Comparison of ENCODE assay signal across 1 cellular context in the genomic region with DNA sequence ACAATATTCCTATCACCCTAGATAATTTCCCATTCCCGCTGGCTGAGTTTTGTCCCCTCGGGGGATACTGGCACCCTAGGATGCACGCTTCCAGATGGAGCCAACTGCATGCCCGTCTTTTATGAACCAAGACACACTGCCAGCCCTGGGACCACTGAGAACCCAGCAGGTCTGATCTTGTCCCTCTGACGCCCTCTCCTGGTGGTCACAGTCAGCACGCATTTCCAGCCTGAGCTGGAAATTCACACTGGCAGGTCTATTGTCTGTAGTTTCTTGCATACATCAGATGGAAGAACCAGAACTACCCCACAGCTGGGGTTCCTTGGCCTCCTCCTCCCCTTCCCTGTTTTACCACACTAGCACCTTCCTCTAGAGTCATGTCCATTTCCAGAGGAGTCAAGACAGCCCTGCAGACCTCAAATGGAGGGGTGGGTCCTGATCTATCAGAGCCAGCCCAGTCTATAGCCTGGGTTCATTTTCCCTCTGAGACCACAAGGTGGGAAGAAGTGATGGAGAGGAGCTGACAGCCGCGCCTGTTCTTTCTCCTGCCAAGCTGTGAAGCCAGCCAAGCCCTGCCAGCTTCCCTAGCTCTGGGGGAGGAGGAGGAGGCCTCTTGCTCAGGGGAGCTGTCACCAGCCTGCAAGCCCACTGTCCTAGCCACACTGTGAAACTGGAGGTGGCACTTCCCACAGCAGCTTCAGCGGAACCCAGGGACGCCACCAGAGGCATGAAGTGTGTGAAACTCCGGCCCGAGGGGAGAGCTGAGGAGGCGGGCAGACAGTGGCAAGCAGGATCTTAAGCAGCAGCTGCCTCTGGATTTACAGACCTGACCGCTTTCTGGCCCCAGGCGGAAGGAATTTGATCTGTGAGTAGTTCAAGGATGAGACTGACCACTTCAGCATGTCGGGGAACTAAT.
A peak's percentile ranks its signal among the peaks of the same experiment; 100 is the strongest.
TF ChIP-seq lines count a peak whose summit lies in the region.

No MANE protein-coding gene starts in this region.

TF ChIP-seq in HepG2, 621 proteins besides CTCF, POLR2A, EP300 and RAD21 (continues in another document):
- TF ChIP-seq GATAD1 (CRISPR knock-in tag; IDR thresholded peaks at IDR 0.05) (peak; percentile 15; the same call in 1 of the 2 replicates), SIN3B (IDR thresholded peaks at IDR 0.05; ENCODE audit: low read length) (no peak), SMC3 (IDR thresholded peaks at IDR 0.05; ENCODE audit: low read length) (peak; percentile 91), MXD4 (CRISPR knock-in tag; IDR thresholded peaks at IDR 0.05) (no peak), RXRB (CRISPR knock-in tag; IDR thresholded peaks at IDR 0.05; ENCODE audit: borderline replicate concordance) (peak; percentile 40; the same call in 1 of the 2 replicates), ZNF232 (CRISPR knock-in tag; IDR thresholded peaks at IDR 0.05; ENCODE audit: borderline replicate concordance) (no peak), MEF2D (CRISPR knock-in tag; IDR thresholded peaks at IDR 0.05) (0 out of 2 replicates have a peak, but pooled peaks have one; percentile 19), SMYD3 (CRISPR knock-in tag; IDR thresholded peaks at IDR 0.05) (no peak), ZNF12 (CRISPR knock-in tag; IDR thresholded peaks at IDR 0.05) (no peak), ZBTB38 (CRISPR knock-in tag; IDR thresholded peaks at IDR 0.05) (0 out of 2 replicates have a peak, but pooled peaks have one; percentile 20), NRL (CRISPR knock-in tag; IDR thresholded peaks at IDR 0.05; ENCODE audit: borderline replicate concordance) (no peak), RBM22 (optimal IDR thresholded peaks at IDR 0.05; ENCODE audit: low read length) (peak; percentile 21), JARID2 (CRISPR knock-in tag; IDR thresholded peaks at IDR 0.05; ENCODE audit: insufficient replicate concordance) (peak; percentile 72), THAP11 (CRISPR knock-in tag; IDR thresholded peaks at IDR 0.05) (0 out of 2 replicates have a peak, but pooled peaks have one; percentile 36), RFX1 (IDR thresholded peaks at IDR 0.05) (no peak), HDAC2 (CRISPR knock-in tag; IDR thresholded peaks at IDR 0.05) (peak; percentile 11; the same call in 1 of the 2 replicates), ATM (IDR thresholded peaks at IDR 0.05; ENCODE audit: borderline replicate concordance) (no peak), TGIF2 (CRISPR knock-in tag; IDR thresholded peaks at IDR 0.05) (peak; percentile 58; the same call in 1 of the 2 replicates), FOXO1 (CRISPR knock-in tag; IDR thresholded peaks at IDR 0.05) (peak; percentile 24), ZNF792 (CRISPR knock-in tag; IDR thresholded peaks at IDR 0.05) (0 out of 2 replicates have a peak, but pooled peaks have one; percentile 42), JUN (CRISPR knock-in tag; IDR thresholded peaks at IDR 0.05) (no peak), ZNF382 (CRISPR knock-in tag; IDR thresholded peaks at IDR 0.05; ENCODE audit: borderline replicate concordance) (no peak), ZNF605 (CRISPR knock-in tag; IDR thresholded peaks at IDR 0.05) (0 out of 2 replicates have a peak, but pooled peaks have one; percentile 36), ZNF317 (CRISPR knock-in tag; IDR thresholded peaks at IDR 0.05) (peak; percentile 93), KLF16 (CRISPR knock-in tag; IDR thresholded peaks at IDR 0.05) (0 out of 4 replicates have a peak, but pooled peaks of 1 of the 2 experiments have one; percentile 38), FOSL2 (CRISPR knock-in tag; IDR thresholded peaks at IDR 0.05) (peak; percentile 18; the same call in 1 of the 2 replicates), HMG20B (CRISPR knock-in tag; conservative IDR thresholded peaks at IDR 0.05) (0 out of 2 replicates have a peak, but pooled peaks have one; percentile 33), YEATS2 (CRISPR knock-in tag; IDR thresholded peaks at IDR 0.05; ENCODE audit: borderline replicate concordance) (peak; percentile 61; the same call in 1 of the 2 replicates), FLYWCH1 (CRISPR knock-in tag; IDR thresholded peaks at IDR 0.05) (no peak), KDM3A (CRISPR knock-in tag; IDR thresholded peaks at IDR 0.05; ENCODE audit: low read depth) (0 out of 2 replicates have a peak, but pooled peaks have one; percentile 35), SOX5 (CRISPR knock-in tag; IDR thresholded peaks at IDR 0.05; ENCODE audit: borderline replicate concordance) (0 out of 2 replicates have a peak, but pooled peaks have one; percentile 35)
- TF ChIP-seq, protein P1, sequence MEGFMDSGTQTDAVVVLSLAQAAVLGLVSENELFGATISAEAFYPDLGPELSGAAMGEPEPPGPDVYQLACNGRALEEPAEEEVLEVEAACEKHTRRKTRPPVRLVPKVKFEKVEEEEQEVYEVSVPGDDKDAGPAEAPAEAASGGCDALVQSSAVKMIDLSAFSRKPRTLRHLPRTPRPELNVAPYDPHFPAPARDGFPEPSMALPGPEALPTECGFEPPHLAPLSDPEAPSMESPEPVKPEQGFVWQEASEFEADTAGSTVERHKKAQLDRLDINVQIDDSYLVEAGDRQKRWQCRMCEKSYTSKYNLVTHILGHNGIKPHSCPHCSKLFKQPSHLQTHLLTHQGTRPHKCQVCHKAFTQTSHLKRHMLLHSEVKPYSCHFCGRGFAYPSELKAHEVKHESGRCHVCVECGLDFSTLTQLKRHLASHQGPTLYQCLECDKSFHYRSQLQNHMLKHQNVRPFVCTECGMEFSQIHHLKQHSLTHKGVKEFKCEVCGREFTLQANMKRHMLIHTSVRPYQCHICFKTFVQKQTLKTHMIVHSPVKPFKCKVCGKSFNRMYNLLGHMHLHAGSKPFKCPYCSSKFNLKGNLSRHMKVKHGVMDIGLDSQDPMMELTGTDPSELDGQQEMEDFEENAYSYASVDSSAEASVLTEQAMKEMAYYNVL (CRISPR knock-in tag; IDR thresholded peaks at IDR 0.05; ENCODE audit: borderline replicate concordance), result no peak
- TF ChIP-seq, protein P2, sequence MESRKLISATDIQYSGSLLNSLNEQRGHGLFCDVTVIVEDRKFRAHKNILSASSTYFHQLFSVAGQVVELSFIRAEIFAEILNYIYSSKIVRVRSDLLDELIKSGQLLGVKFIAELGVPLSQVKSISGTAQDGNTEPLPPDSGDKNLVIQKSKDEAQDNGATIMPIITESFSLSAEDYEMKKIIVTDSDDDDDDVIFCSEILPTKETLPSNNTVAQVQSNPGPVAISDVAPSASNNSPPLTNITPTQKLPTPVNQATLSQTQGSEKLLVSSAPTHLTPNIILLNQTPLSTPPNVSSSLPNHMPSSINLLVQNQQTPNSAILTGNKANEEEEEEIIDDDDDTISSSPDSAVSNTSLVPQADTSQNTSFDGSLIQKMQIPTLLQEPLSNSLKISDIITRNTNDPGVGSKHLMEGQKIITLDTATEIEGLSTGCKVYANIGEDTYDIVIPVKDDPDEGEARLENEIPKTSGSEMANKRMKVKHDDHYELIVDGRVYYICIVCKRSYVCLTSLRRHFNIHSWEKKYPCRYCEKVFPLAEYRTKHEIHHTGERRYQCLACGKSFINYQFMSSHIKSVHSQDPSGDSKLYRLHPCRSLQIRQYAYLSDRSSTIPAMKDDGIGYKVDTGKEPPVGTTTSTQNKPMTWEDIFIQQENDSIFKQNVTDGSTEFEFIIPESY (CRISPR knock-in tag; IDR thresholded peaks at IDR 0.05), result peak; percentile 64; the same call in 1 of the 2 replicates
- TF ChIP-seq, protein P3, sequence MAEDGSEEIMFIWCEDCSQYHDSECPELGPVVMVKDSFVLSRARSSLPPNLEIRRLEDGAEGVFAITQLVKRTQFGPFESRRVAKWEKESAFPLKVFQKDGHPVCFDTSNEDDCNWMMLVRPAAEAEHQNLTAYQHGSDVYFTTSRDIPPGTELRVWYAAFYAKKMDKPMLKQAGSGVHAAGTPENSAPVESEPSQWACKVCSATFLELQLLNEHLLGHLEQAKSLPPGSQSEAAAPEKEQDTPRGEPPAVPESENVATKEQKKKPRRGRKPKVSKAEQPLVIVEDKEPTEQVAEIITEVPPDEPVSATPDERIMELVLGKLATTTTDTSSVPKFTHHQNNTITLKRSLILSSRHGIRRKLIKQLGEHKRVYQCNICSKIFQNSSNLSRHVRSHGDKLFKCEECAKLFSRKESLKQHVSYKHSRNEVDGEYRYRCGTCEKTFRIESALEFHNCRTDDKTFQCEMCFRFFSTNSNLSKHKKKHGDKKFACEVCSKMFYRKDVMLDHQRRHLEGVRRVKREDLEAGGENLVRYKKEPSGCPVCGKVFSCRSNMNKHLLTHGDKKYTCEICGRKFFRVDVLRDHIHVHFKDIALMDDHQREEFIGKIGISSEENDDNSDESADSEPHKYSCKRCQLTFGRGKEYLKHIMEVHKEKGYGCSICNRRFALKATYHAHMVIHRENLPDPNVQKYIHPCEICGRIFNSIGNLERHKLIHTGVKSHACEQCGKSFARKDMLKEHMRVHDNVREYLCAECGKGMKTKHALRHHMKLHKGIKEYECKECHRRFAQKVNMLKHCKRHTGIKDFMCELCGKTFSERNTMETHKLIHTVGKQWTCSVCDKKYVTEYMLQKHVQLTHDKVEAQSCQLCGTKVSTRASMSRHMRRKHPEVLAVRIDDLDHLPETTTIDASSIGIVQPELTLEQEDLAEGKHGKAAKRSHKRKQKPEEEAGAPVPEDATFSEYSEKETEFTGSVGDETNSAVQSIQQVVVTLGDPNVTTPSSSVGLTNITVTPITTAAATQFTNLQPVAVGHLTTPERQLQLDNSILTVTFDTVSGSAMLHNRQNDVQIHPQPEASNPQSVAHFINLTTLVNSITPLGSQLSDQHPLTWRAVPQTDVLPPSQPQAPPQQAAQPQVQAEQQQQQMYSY (CRISPR knock-in tag; IDR thresholded peaks at IDR 0.05), result no peak
- TF ChIP-seq, protein P4, sequence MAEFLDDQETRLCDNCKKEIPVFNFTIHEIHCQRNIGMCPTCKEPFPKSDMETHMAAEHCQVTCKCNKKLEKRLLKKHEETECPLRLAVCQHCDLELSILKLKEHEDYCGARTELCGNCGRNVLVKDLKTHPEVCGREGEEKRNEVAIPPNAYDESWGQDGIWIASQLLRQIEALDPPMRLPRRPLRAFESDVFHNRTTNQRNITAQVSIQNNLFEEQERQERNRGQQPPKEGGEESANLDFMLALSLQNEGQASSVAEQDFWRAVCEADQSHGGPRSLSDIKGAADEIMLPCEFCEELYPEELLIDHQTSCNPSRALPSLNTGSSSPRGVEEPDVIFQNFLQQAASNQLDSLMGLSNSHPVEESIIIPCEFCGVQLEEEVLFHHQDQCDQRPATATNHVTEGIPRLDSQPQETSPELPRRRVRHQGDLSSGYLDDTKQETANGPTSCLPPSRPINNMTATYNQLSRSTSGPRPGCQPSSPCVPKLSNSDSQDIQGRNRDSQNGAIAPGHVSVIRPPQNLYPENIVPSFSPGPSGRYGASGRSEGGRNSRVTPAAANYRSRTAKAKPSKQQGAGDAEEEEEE (CRISPR knock-in tag; IDR thresholded peaks at IDR 0.05; ENCODE audit: borderline replicate concordance), result 0 out of 2 replicates have a peak, but pooled peaks have one; percentile 19
- TF ChIP-seq, protein P5, sequence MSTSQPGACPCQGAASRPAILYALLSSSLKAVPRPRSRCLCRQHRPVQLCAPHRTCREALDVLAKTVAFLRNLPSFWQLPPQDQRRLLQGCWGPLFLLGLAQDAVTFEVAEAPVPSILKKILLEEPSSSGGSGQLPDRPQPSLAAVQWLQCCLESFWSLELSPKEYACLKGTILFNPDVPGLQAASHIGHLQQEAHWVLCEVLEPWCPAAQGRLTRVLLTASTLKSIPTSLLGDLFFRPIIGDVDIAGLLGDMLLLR (CRISPR knock-in tag; IDR thresholded peaks at IDR 0.05), result no peak
- TF ChIP-seq, protein P6, sequence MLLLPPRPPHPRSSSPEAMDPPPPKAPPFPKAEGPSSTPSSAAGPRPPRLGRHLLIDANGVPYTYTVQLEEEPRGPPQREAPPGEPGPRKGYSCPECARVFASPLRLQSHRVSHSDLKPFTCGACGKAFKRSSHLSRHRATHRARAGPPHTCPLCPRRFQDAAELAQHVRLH (CRISPR knock-in tag; IDR thresholded peaks at IDR 0.05; ENCODE audit: borderline replicate concordance, low read depth), result 0 out of 2 replicates have a peak, but pooled peaks have one; percentile 66
- TF ChIP-seq, protein P7, sequence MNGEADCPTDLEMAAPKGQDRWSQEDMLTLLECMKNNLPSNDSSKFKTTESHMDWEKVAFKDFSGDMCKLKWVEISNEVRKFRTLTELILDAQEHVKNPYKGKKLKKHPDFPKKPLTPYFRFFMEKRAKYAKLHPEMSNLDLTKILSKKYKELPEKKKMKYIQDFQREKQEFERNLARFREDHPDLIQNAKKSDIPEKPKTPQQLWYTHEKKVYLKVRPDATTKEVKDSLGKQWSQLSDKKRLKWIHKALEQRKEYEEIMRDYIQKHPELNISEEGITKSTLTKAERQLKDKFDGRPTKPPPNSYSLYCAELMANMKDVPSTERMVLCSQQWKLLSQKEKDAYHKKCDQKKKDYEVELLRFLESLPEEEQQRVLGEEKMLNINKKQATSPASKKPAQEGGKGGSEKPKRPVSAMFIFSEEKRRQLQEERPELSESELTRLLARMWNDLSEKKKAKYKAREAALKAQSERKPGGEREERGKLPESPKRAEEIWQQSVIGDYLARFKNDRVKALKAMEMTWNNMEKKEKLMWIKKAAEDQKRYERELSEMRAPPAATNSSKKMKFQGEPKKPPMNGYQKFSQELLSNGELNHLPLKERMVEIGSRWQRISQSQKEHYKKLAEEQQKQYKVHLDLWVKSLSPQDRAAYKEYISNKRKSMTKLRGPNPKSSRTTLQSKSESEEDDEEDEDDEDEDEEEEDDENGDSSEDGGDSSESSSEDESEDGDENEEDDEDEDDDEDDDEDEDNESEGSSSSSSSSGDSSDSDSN (CRISPR knock-in tag; IDR thresholded peaks at IDR 0.05), result no peak
- TF ChIP-seq, protein P8, sequence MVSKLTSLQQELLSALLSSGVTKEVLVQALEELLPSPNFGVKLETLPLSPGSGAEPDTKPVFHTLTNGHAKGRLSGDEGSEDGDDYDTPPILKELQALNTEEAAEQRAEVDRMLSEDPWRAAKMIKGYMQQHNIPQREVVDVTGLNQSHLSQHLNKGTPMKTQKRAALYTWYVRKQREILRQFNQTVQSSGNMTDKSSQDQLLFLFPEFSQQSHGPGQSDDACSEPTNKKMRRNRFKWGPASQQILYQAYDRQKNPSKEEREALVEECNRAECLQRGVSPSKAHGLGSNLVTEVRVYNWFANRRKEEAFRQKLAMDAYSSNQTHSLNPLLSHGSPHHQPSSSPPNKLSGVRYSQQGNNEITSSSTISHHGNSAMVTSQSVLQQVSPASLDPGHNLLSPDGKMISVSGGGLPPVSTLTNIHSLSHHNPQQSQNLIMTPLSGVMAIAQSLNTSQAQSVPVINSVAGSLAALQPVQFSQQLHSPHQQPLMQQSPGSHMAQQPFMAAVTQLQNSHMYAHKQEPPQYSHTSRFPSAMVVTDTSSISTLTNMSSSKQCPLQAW (CRISPR knock-in tag; IDR thresholded peaks at IDR 0.05), result peak; percentile 59; the same call in 1 of the 2 replicates
- TF ChIP-seq, protein P9, sequence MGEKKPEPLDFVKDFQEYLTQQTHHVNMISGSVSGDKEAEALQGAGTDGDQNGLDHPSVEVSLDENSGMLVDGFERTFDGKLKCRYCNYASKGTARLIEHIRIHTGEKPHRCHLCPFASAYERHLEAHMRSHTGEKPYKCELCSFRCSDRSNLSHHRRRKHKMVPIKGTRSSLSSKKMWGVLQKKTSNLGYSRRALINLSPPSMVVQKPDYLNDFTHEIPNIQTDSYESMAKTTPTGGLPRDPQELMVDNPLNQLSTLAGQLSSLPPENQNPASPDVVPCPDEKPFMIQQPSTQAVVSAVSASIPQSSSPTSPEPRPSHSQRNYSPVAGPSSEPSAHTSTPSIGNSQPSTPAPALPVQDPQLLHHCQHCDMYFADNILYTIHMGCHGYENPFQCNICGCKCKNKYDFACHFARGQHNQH (CRISPR knock-in tag; IDR thresholded peaks at IDR 0.05), result peak; percentile 65; the same call in 1 of the 2 replicates
